In genomic region chrX:129593137-129593536, GRCh38 we compare ENCODE assay signal across 18 cellular contexts. TPM values are rescaled to one million over a fixed set of nuclear protein-coding genes. Genes with fewer than 3 reads are reported as not detected.
A peak's percentile ranks its signal among the peaks of the same experiment; 100 is the strongest.
DNase-seq lines count a peak whose midpoint lies in the region; ATAC-seq and TF ChIP-seq lines count a peak whose summit lies in the region.
"Had no signal": no experiment of that assay in that cellular context is flagged by ENCODE, and none has a peak within 500 bp of the region (broad histone marks: within the 10 kb centered on the region; RNA-seq: fewer than 3 reads in every experiment).

No MANE protein-coding gene starts in this region.

- H3K9me3 ChIP-seq in left lung, result no peaks in the 10 kb centered on the region

- no peak for TF ChIP-seq POLR2A in GM18505 (IDR thresholded peaks at IDR 0.05; ENCODE audit: borderline replicate concordance, extremely low read depth, insufficient read depth, insufficient read length)

- H3K27me3 Mint-ChIP-seq in HFFc6 (ENCODE audit: insufficient read depth), result peaks cover 2% of the 10 kb centered on the region; the same call in 1 of the 2 replicates
- H3K27me3 Mint-ChIP-seq: stimulated activated memory B cell treated with anti-CD40 and anti-IgM and Interleukin-4, amounts not matched to agents 10 μg/mL and 1 μg/mL and 100 μg/mL, for 72 hours had no signal

- H3K4me3 ChIP-seq in choroid plexus epithelial cell (ENCODE audit: low read depth, low read length) (no peak overlapping the region), left lung (no peak overlapping the region)

- peaks cover 9% of the 10 kb centered on the region for H3K4me1 Mint-ChIP-seq in HFFc6 (ENCODE audit: low read depth)
- H3K4me1 Mint-ChIP-seq: stimulated activated memory B cell treated with anti-CD40 and anti-IgM and Interleukin-4, amounts not matched to agents 10 μg/mL and 1 μg/mL and 100 μg/mL, for 72 hours had no signal

- ATAC-seq in left lung (peak; percentile 16), GM18505 (IDR thresholded peaks at IDR 0.05; ENCODE audit: unreplicated experiment) (no peak), GM18511 (IDR thresholded peaks at IDR 0.05; ENCODE audit: unreplicated experiment) (no peak)
- ATAC-seq: stimulated activated memory B cell treated with anti-CD40 and anti-IgM and Interleukin-4, amounts not matched to agents 10 μg/mL and 1 μg/mL and 100 μg/mL, for 72 hours had no signal

- DNase-seq in AG08395 (ENCODE audit: low spot score) (peak; percentile 41), HFFc6 (no peak), choroid plexus epithelial cell (ENCODE audit: low read depth) (peak; percentile 81), left lung (no peak), HT-29 (ENCODE audit: low spot score) (no peak), DMS114 treated with DMSO at 0.1 percent for 48 hours (lab: John Stamatoyannopoulos, UW; ENCODE audit: unreplicated experiment) (no peak)
- DNase-seq: activated CD4-positive, alpha-beta T cell treated with anti-CD3 and anti-CD28 coated beads, Interleukin-2, amount 50 U/mL, for 48 hours; AML-193; caudate nucleus; DND-41; NCI-H1417; stimulated activated CD4-positive, alpha-beta T cell treated with anti-CD3 and anti-CD28 coated beads, Interleukin-4, amount 100 ng/mL, for 1 hour had no signal

- H3K27me3 ChIP-seq in left lung, result no peaks in the 10 kb centered on the region

- H3K9me3 Mint-ChIP-seq in HFFc6, result no peaks in the 10 kb centered on the region
- H3K9me3 Mint-ChIP-seq: activated T-helper 2 cell treated with anti-CD3 and anti-CD28 coated beads, Interferon-gamma antibody, Interleukin-2, Interleukin-4, amounts not matched to agents 10 μg/mL and 5 μg/mL and 100 μg/mL, durations not matched to agents 14 hours and 24 hours and 36 hours; stimulated activated memory B cell treated with anti-CD40 and anti-IgM and Interleukin-4, amounts not matched to agents 10 μg/mL and 1 μg/mL and 100 μg/mL, for 72 hours had no signal

- H3K4me1 ChIP-seq in left lung, result no peaks in the 10 kb centered on the region
- H3K4me1 ChIP-seq: parathyroid adenoma had no signal

- peaks cover 0 to 18% of the 10 kb centered on the region in 2 donors for H3K36me3 ChIP-seq in left lung

- no peak overlapping the region for H3K27ac ChIP-seq in left lung
- H3K27ac ChIP-seq: epithelial cell of prostate, parathyroid adenoma had no signal

- H3K4me3 Mint-ChIP-seq in HFFc6, result no peak overlapping the region
- H3K4me3 Mint-ChIP-seq: stimulated activated memory B cell treated with anti-CD40 and anti-IgM and Interleukin-4, amounts not matched to agents 10 μg/mL and 1 μg/mL and 100 μg/mL, for 72 hours had no signal

- intact Hi-C loops in left lung (cut with DNase I), result no loop called here

- no peak for TF ChIP-seq CTCF in HFFc6 (IDR thresholded peaks at IDR 0.05)
- peak; percentile 11 for TF ChIP-seq CTCF in choroid plexus epithelial cell (conservative IDR thresholded peaks at IDR 0.05; ENCODE audit: low read depth, low read length)
- TF ChIP-seq CTCF in left lung (IDR thresholded peaks at IDR 0.05), result no peak

- H3K27ac Mint-ChIP-seq in HFFc6, result peak overlapping the region; percentile 39; the same call in 1 of the 2 replicates
- H3K27ac Mint-ChIP-seq: activated T-helper 2 cell treated with anti-CD3 and anti-CD28 coated beads, Interferon-gamma antibody, Interleukin-2, Interleukin-4, amounts not matched to agents 10 μg/mL and 5 μg/mL and 100 μg/mL, durations not matched to agents 14 hours and 24 hours and 36 hours; stimulated activated memory B cell treated with anti-CD40 and anti-IgM and Interleukin-4, amounts not matched to agents 10 μg/mL and 1 μg/mL and 100 μg/mL, for 72 hours had no signal

- peaks cover 15% of the 10 kb centered on the region; the same call in 1 of the 2 replicates for H3K36me3 Mint-ChIP-seq in HFFc6 (ENCODE audit: low read depth)

RNA-seq across cellular contexts. Expression of gene OCRL, which starts 53.1 kb away (rescaled TPM):
- total RNA-seq in HFFc6 (2021; fragmentation: NEBNext Ultra II Directional; extraction: Animal tissue kit (Norgen Biotek cat#: 25700)), result 10 to 100 TPM; 28.5 to 35.2 (median 30.5) TPM
- total RNA-seq in left lung, result 10 to 100 TPM; 21.3 to 22.9 TPM
- 10.1 and 12.4 TPM in 2 replicates for total RNA-seq in HT-29 (2014; rRNA removed; shearing (Covaris generic))

Comparison
In these comparisons a context has a peak if more than half of its experiments do, and no peak if none do; other contexts are left out.
1. DNase-seq: peak in AG08395 (single experiment) and choroid plexus epithelial cell (single experiment); none in HFFc6 (single experiment), left lung (0 of 2), HT-29 (single experiment) and DMS114 treated with DMSO at 0.1 percent for 48 hours (single experiment).